1 cellular context compared by ENCODE assay signal in genomic region chr19:42406111-42406510, GRCh38.
TF ChIP-seq lines count a peak whose summit lies in the region.

No MANE protein-coding gene starts in this region.

TF ChIP-seq in IMR-90, 13 proteins besides CTCF, POLR2A, EP300 and RAD21 (continued from another document):
- no peak for TF ChIP-seq SMC3 (IDR thresholded peaks at IDR 0.05; ENCODE audit: low read depth, low read length)
- TF ChIP-seq CHD1 (IDR thresholded peaks at IDR 0.05; ENCODE audit: low read depth, low read length) = no peak
- no peak for TF ChIP-seq NFE2L2 (IDR thresholded peaks at IDR 0.05; ENCODE audit: low read depth, low read length)
- no peak for TF ChIP-seq RCOR1 (IDR thresholded peaks at IDR 0.05; ENCODE audit: insufficient replicate concordance, low read length)
- TF ChIP-seq FOS (IDR thresholded peaks at IDR 0.05; ENCODE audit: low read depth, low read length) = no peak
- no peak for TF ChIP-seq BHLHE40 (IDR thresholded peaks at IDR 0.05; ENCODE audit: low read depth, low read length)
- TF ChIP-seq MAFK (IDR thresholded peaks at IDR 0.05; ENCODE audit: low read depth, low read length) = no peak
- TF ChIP-seq CEBPB (IDR thresholded peaks at IDR 0.05; ENCODE audit: low read depth, low read length) = no peak
- TF ChIP-seq MXI1 (IDR thresholded peaks at IDR 0.05; ENCODE audit: borderline replicate concordance, low read depth, low read length) = no peak
- TF ChIP-seq MAZ (IDR thresholded peaks at IDR 0.05; ENCODE audit: borderline replicate concordance, low read depth, low read length) = no peak
